Comparison of ENCODE assay signal across 35 cellular contexts in the genomic region with DNA sequence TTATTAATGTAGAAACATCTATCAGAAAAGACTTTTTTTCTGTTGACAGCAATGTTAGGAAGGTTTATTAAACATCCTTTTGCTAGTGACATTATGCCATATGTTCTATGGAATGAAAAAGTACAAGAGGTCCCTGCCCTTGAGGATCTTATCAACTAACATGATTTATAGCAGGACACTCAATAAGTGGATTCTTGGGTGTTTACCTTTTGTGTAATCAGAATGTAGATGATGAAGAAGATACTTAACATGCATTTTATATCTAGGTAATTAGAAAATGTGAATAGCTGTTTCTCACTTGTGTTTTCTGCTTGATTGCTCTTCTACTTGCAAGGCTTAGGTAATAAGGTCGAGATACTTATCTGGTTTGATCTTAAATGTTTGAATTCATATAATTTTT. TPM values are rescaled to one million over a fixed set of nuclear protein-coding genes. Genes with fewer than 3 reads are reported as not detected.
DNase-seq lines count a peak whose midpoint lies in the region; ATAC-seq, FAIRE-seq and TF ChIP-seq lines count a peak whose summit lies in the region.
"Had no signal": no experiment of that assay in that cellular context is flagged by ENCODE, and none has a peak within 500 bp of the region (broad histone marks: within the 10 kb centered on the region; RNA-seq: fewer than 3 reads in every experiment).

No MANE protein-coding gene starts in this region.

- TF ChIP-seq CTCF in HepG2 (CRISPR knock-in tag; IDR thresholded peaks at IDR 0.05) = no peak
- TF ChIP-seq CTCF in right lobe of liver (IDR thresholded peaks at IDR 0.05) = no peak
- TF ChIP-seq CTCF in hepatocyte (IDR thresholded peaks at IDR 0.05; ENCODE audit: poor library complexity) = no peak
- no peak for TF ChIP-seq CTCF in suprapubic skin (IDR thresholded peaks at IDR 0.05)

- in situ Hi-C loops in HepG2 (cut with HindIII; ENCODE audit: extremely low pct_ligation_motif_present, low pct_unique_long_range_greater_than_20kb) = no loop called here

- no peak overlapping the region for H3K9ac ChIP-seq in HepG2 (ENCODE audit: insufficient read depth, low read depth, low read length)
- H3K9ac ChIP-seq in adipocyte (ENCODE audit: low read length) = no peak overlapping the region

- H3K36me3 ChIP-seq in HepG2 (replicated peaks in 1 of 2; ENCODE audit: control insufficient read depth in 1 of 2, insufficient read depth in 2 of 2, low read length in 2 of 2) (peaks cover 2 to 41% of the 10 kb centered on the region in 2 experiments; a peak in 4 of 5 replicates), right lobe of liver (peaks cover 0 to 30% (median 6%) of the 10 kb centered on the region in 4 donors), adipocyte (ENCODE audit: control insufficient read depth, insufficient read depth, low read length, severe bottlenecking) (peaks cover 41% of the 10 kb centered on the region), hepatocyte (replicated peaks; ENCODE audit: insufficient read depth, low read depth) (peaks cover 5% of the 10 kb centered on the region), suprapubic skin (peaks cover 25% of the 10 kb centered on the region)
- H3K36me3 ChIP-seq: ovary had no signal

- no peaks in the 10 kb centered on the region for H3K9me2 ChIP-seq in hepatocyte (replicated peaks; ENCODE audit: insufficient read depth)

- H3K4me3 ChIP-seq in HepG2 (replicated peaks in 1 of 3; ENCODE audit: insufficient read depth in 1 of 3, low read depth in 2 of 3, low read length in 3 of 3) (peak overlapping the region in 2 of 3 experiments; percentile 24 to 69; a peak in 2 of 6 replicates), right lobe of liver (no peak overlapping the region), adipocyte (ENCODE audit: low read length) (peak overlapping the region; percentile 61), hepatocyte (no peak overlapping the region), suprapubic skin (no peak overlapping the region)
- H3K4me3 ChIP-seq: coronary artery, ovary, upper lobe of left lung had no signal

- 85% methylated on average over 1 of the region's 1 CpG for WGBS in HepG2 (ENCODE audit: low lambda C conversion rate)
- WGBS in right lobe of liver (ENCODE audit: insufficient coverage, low coverage, low lambda C conversion rate, missing lambda C conversion rate) = 72% methylated on average over 1 of the region's 1 CpG
- 73% methylated on average over 1 of the region's 1 CpG for WGBS in hepatocyte (ENCODE audit: low lambda C conversion rate, missing lambda C conversion rate)
- WGBS in suprapubic skin = 54% methylated on average over 1 of the region's 1 CpG

- BruUV-seq in HepG2 (replicated peaks; lab: Mats Ljungman, UMichigan) = no TSS peak

- POLR2A ChIA-PET in HepG2 (lab: Yijun Ruan, JAX) = no interaction called here

- H3K4me1 ChIP-seq in HepG2 (ENCODE audit: insufficient read depth, low read length) = peaks cover 47% of the 10 kb centered on the region
- peaks cover 0 to 13% (median 4%) of the 10 kb centered on the region in 4 donors for H3K4me1 ChIP-seq in right lobe of liver
- H3K4me1 ChIP-seq in adipocyte (ENCODE audit: control insufficient read depth, insufficient read depth, low read length) = peaks cover 36% of the 10 kb centered on the region
- H3K4me1 ChIP-seq in hepatocyte (ENCODE audit: insufficient read depth) = peaks cover 26% of the 10 kb centered on the region
- peaks cover 44% of the 10 kb centered on the region for H3K4me1 ChIP-seq in suprapubic skin
- H3K4me1 ChIP-seq: BE2C had no signal

- TF ChIP-seq EP300 in HepG2 (IDR thresholded peaks at IDR 0.05; ENCODE audit: low read depth in 2 of 2, low read length in 2 of 2) (no peak), HepG2 (CRISPR knock-in tag; IDR thresholded peaks at IDR 0.05; ENCODE audit: borderline replicate concordance) (no peak), suprapubic skin (IDR thresholded peaks at IDR 0.05) (no peak)

- no peak for TF ChIP-seq RAD21 in HepG2 (CRISPR knock-in tag; IDR thresholded peaks at IDR 0.05)

- CTCF ChIA-PET in HepG2 (lab: Yijun Ruan, JAX; ENCODE audit: low intra/inter-chr PET ratio, low total read pairs) = no interaction called here

- DNase-seq in HepG2 (ENCODE audit: low spot score) = no peak
- DNase-seq in right lobe of liver = no peak
- DNase-seq in adipocyte (ENCODE audit: low read depth) = no peak
- no peak for DNase-seq in hepatocyte (ENCODE audit: low spot score)
- no peak for DNase-seq in suprapubic skin (ENCODE audit: low spot score in 2 of 2)
- no peak for DNase-seq in DMS53 (lab: John Stamatoyannopoulos, UW)
- DNase-seq in glomerular visceral epithelial cell (ENCODE audit: extremely low spot score) = no peak
- DNase-seq: ACHN; activated CD4-positive, alpha-beta T cell treated with anti-CD3 and anti-CD28 coated beads, Interleukin-2, amount 50 U/mL, for 4 hours; activated CD4-positive, CD25-positive, alpha-beta regulatory T cell; activated naive CD4-positive, alpha-beta T cell treated with anti-CD3 and anti-CD28 coated beads, Interleukin-2, amount 10 ng/mL, durations not matched to agents 7 days and 5 days; amniotic stem cell; BE2C; DMS153; effector memory CD8-positive, alpha-beta T cell; GDM1; HFFc6; left ventricle myocardium superior; natural killer cell; NCI-H1048; NCI-H1694; NCI-H2171; NCI-H510A; NK-92 treated with Interleukin-12 subunit alpha and Interleukin-12 subunit beta, amount 100 ng/mL, for 24 hours; ovary; retina; SHP77; stimulated activated CD4-positive, alpha-beta T cell treated with anti-CD3 and anti-CD28 coated beads, Interleukin-2, amount 100 ng/mL, for 24 hours; SW 1271; T1000; upper lobe of left lung had no signal

- H2AFZ ChIP-seq in HepG2 (ENCODE audit: low read length) (no peak overlapping the region), hepatocyte (no peak overlapping the region)

- H4K20me1 ChIP-seq in HepG2 (ENCODE audit: insufficient read depth, low read length) (peaks cover 77% of the 10 kb centered on the region), hepatocyte (ENCODE audit: insufficient read depth, poor library complexity, severe bottlenecking) (peaks cover 76% of the 10 kb centered on the region)

- peaks cover 95% of the 10 kb centered on the region for H3K79me2 ChIP-seq in HepG2 (ENCODE audit: insufficient read depth, low read length)
- H3K79me2 ChIP-seq in hepatocyte = peaks cover 95% of the 10 kb centered on the region

- ATAC-seq in HepG2 = no peak
- ATAC-seq in right lobe of liver = no peak
- no peak for ATAC-seq in GM21737 (IDR thresholded peaks at IDR 0.05; ENCODE audit: unreplicated experiment)
- ATAC-seq: effector memory CD8-positive, alpha-beta T cell; esophagus mucosa; left ventricle myocardium superior; natural killer cell had no signal

- TF ChIP-seq POLR2A in HepG2 (IDR thresholded peaks at IDR 0.05; ENCODE audit: insufficient read depth in 1 of 2, low read depth in 2 of 2, low read length in 2 of 2) = no peak
- no peak for TF ChIP-seq POLR2A in right lobe of liver (IDR thresholded peaks at IDR 0.05)
- TF ChIP-seq POLR2A in suprapubic skin (IDR thresholded peaks at IDR 0.05) = no peak

- H3K9me3 ChIP-seq in HepG2 (ENCODE audit: low read length) (no peaks in the 10 kb centered on the region), right lobe of liver (no peaks in the 10 kb centered on the region), adipocyte (ENCODE audit: control insufficient read depth, low read length) (no peaks in the 10 kb centered on the region), hepatocyte (ENCODE audit: low read depth) (no peaks in the 10 kb centered on the region), suprapubic skin (no peaks in the 10 kb centered on the region)
- H3K9me3 ChIP-seq: BE2C, ovary, upper lobe of left lung had no signal

- FAIRE-seq in HepG2 (lab: Jason Lieb, UNC) = no peak
- FAIRE-seq: frontal cortex had no signal

- H3K4me2 ChIP-seq in HepG2 (ENCODE audit: low read depth, low read length) (peak overlapping the region; percentile 85), hepatocyte (peak overlapping the region; percentile 70)

- intact Hi-C loops in HepG2 (cut with micrococcal nuclease; ENCODE audit: unreplicated experiment) = no loop called here
- intact Hi-C loops in right lobe of liver (cut with DNase I) = no loop called here

- H3K27me3 ChIP-seq in HepG2 (ENCODE audit: control insufficient read depth in 1 of 2, insufficient read depth in 2 of 2, low read length in 2 of 2) (no peaks in the 10 kb centered on the region; a peak in 1 of 5 replicates), right lobe of liver (no peaks in the 10 kb centered on the region), adipocyte (replicated peaks; ENCODE audit: control insufficient read depth, insufficient read depth, low read length) (no peaks in the 10 kb centered on the region), hepatocyte (no peaks in the 10 kb centered on the region), suprapubic skin (no peaks in the 10 kb centered on the region)
- H3K27me3 ChIP-seq: BE2C, ovary, upper lobe of left lung had no signal

- no peak overlapping the region for H3K27ac ChIP-seq in HepG2 (ENCODE audit: extremely low read length, insufficient read depth, low read length)
- H3K27ac ChIP-seq in right lobe of liver = no peak overlapping the region
- peak overlapping the region; percentile 2 for H3K27ac ChIP-seq in hepatocyte
- peak overlapping the region; percentile 14 for H3K27ac ChIP-seq in suprapubic skin
- H3K27ac ChIP-seq: coronary artery, ovary, upper lobe of left lung had no signal

RNA-seq across cellular contexts. Expression of gene HMGCR, which starts 4.9 kb away (rescaled TPM):
- total RNA-seq in HepG2 (2016; rRNA removed; fragmentation: Illumina TruSeq; extraction: Trizol) = 111 and 144 TPM in 2 replicates
- total RNA-seq in HepG2 (2016; cell fraction: cytosol; rRNA removed; fragmentation: Illumina TruSeq; extraction: Trizol; ENCODE audit: low read depth) = 13.9 and 16.0 TPM in 2 replicates
- total RNA-seq in HepG2 (2016; cell fraction: insoluble cytoplasmic fraction; rRNA removed; fragmentation: Illumina TruSeq; extraction: Trizol) = 94.9 and 148 TPM in 2 replicates
- total RNA-seq in HepG2 (2016; cell fraction: membrane; rRNA removed; fragmentation: Illumina TruSeq; extraction: Trizol) = 34.9 and 43.7 TPM in 2 replicates
- total RNA-seq in HepG2 (2016; cell fraction: nucleus; rRNA removed; fragmentation: Illumina TruSeq; extraction: Trizol) = 273 and 279 TPM in 2 replicates
- polyA plus RNA-seq in HepG2 (2011; rRNA removed) = 43.0 and 54.2 TPM in 2 replicates
- 16.7 and 37.7 TPM in 2 replicates for polyA plus RNA-seq in HepG2 (2011; cell fraction: cytosol; rRNA removed)
- 41.8 and 60.3 TPM in 2 replicates for polyA plus RNA-seq in HepG2 (2011; cell fraction: nucleus; rRNA removed)
- polyA plus RNA-seq in HepG2 (2012) = 147 and 165 TPM in 2 replicates
- 5.0 and 5.2 TPM in 2 replicates for polyA plus RNA-seq in HepG2 (2016; cell fraction: cytosol; fragmentation: Illumina TruSeq; extraction: Trizol; ENCODE audit: low read depth)
- polyA plus RNA-seq in HepG2 (2016; cell fraction: insoluble cytoplasmic fraction; fragmentation: Illumina TruSeq; extraction: Trizol; ENCODE audit: low read depth) = 67.7 and 73.3 TPM in 2 replicates
- polyA plus RNA-seq in HepG2 (2016; cell fraction: membrane; fragmentation: Illumina TruSeq; extraction: Trizol; ENCODE audit: low read depth) = 10.6 and 13.1 TPM in 2 replicates
- 271 and 285 TPM in 2 replicates for polyA plus RNA-seq in HepG2 (2016; cell fraction: nucleus; fragmentation: Illumina TruSeq; extraction: Trizol; ENCODE audit: insufficient read depth, low read depth)
- polyA minus RNA-seq in HepG2 (2011; rRNA and poly(A)+ RNA removed; ENCODE audit: low replicate concordance) = 101 and 102 TPM in 2 replicates
- 53.2 and 76.7 TPM in 2 replicates for polyA minus RNA-seq in HepG2 (2011; cell fraction: cytosol; rRNA and poly(A)+ RNA removed)
- 204 and 309 TPM in 2 replicates for polyA minus RNA-seq in HepG2 (2011; cell fraction: nucleus; rRNA and poly(A)+ RNA removed)
- 10 to 100 TPM in 5 of 6 experiments, 1 to 10 TPM in 1; 9.6 to 89.6 (median 22.2) TPM for total RNA-seq in right lobe of liver
- 207 and 208 TPM in 2 replicates for total RNA-seq in hepatocyte
- polyA plus RNA-seq in hepatocyte = 70.2 and 76.1 TPM in 2 replicates
- total RNA-seq in suprapubic skin = 100 to 1,000 TPM in 1 of 4 donors, 10 to 100 TPM in 3; 72.4 to 292 (median 96.2) TPM

Comparison
In these comparisons a context has a peak if more than half of its experiments do, and no peak if none do; other contexts are left out.
1. H3K4me3 ChIP-seq: peak in HepG2 (2 of 3) and adipocyte (single experiment); none in right lobe of liver (0 of 3), hepatocyte (single experiment) and suprapubic skin (single experiment).
2. H3K27ac ChIP-seq: peak in hepatocyte (single experiment) and suprapubic skin (single experiment); none in HepG2 (single experiment) and right lobe of liver (0 of 3).